In genomic region chr6:64538760-64539159, GRCh38 we compare ENCODE assay signal across 17 cellular contexts.
"Had no signal": no experiment of that assay in that cellular context is flagged by ENCODE, and none has a peak within 500 bp of the region (broad histone marks: within the 10 kb centered on the region; RNA-seq: fewer than 3 reads in every experiment).

No MANE protein-coding gene starts in this region.

- H3K4me3 Mint-ChIP-seq: naive thymus-derived CD4-positive, alpha-beta T cell; nephron progenitor cell; stimulated activated memory B cell treated with anti-CD40 and anti-IgM and Interleukin-4, amounts not matched to agents 10 μg/mL and 1 μg/mL and 100 μg/mL, for 72 hours; stimulated activated naive CD8-positive, alpha-beta T cell treated with anti-CD3 and anti-CD28 coated beads, Interleukin-15, Interleukin-2, amounts not matched to agents 100 ng/mL and 50 ng/mL, for 24 hours had no signal

- H3K4me1 Mint-ChIP-seq: naive thymus-derived CD4-positive, alpha-beta T cell; nephron progenitor cell; stimulated activated memory B cell treated with anti-CD40 and anti-IgM and Interleukin-4, amounts not matched to agents 10 μg/mL and 1 μg/mL and 100 μg/mL, for 72 hours had no signal

- H3K36me3 Mint-ChIP-seq: naive thymus-derived CD4-positive, alpha-beta T cell; stimulated activated memory B cell treated with anti-CD40 and anti-IgM and Interleukin-4, amounts not matched to agents 10 μg/mL and 1 μg/mL and 100 μg/mL, for 72 hours had no signal

- H3K27ac ChIP-seq: heart right ventricle, neutrophil, psoas muscle, spleen, testis, transverse colon had no signal

- H3K9me3 ChIP-seq: neutrophil, psoas muscle, testis, transverse colon had no signal

- H3K4me3 ChIP-seq: heart right ventricle, psoas muscle, spleen, testis, transverse colon had no signal

- H3K27me3 Mint-ChIP-seq: naive thymus-derived CD4-positive, alpha-beta T cell; stimulated activated memory B cell treated with anti-CD40 and anti-IgM and Interleukin-4, amounts not matched to agents 10 μg/mL and 1 μg/mL and 100 μg/mL, for 72 hours; stimulated activated naive CD8-positive, alpha-beta T cell treated with anti-CD3 and anti-CD28 coated beads, Interleukin-15, Interleukin-2, amounts not matched to agents 100 ng/mL and 50 ng/mL, for 24 hours had no signal

- H3K9me3 Mint-ChIP-seq: nephron progenitor cell; stimulated activated memory B cell treated with anti-CD40 and anti-IgM and Interleukin-4, amounts not matched to agents 10 μg/mL and 1 μg/mL and 100 μg/mL, for 72 hours had no signal

- H3K27ac Mint-ChIP-seq: naive thymus-derived CD4-positive, alpha-beta T cell; nephron progenitor cell; stimulated activated memory B cell treated with anti-CD40 and anti-IgM and Interleukin-4, amounts not matched to agents 10 μg/mL and 1 μg/mL and 100 μg/mL, for 72 hours; stimulated activated naive CD8-positive, alpha-beta T cell treated with anti-CD3 and anti-CD28 coated beads, Interleukin-15, Interleukin-2, amounts not matched to agents 100 ng/mL and 50 ng/mL, for 24 hours had no signal

- H3K27me3 ChIP-seq: heart right ventricle, neutrophil, spleen, testis, transverse colon had no signal

- H3K4me1 ChIP-seq: heart right ventricle, psoas muscle, spleen, testis, transverse colon had no signal

- H3K36me3 ChIP-seq: heart right ventricle, neutrophil, spleen, transverse colon had no signal

- DNase-seq: effector memory CD4-positive, alpha-beta T cell; heart right ventricle; hypothalamus; kidney glomerular epithelial cell; mammary epithelial cell; naive thymus-derived CD4-positive, alpha-beta T cell; nephron progenitor cell; psoas muscle; spleen; stimulated activated CD4-positive, alpha-beta T cell treated with anti-CD3 and anti-CD28 coated beads, Interleukin-15, amount 100 ng/mL, for 24 hours; stimulated activated CD4-positive, alpha-beta T cell treated with anti-CD3 and anti-CD28 coated beads, Interleukin-1b, Interleukin-23, amount 100 ng/mL, for 48 hours; stimulated activated CD4-positive, alpha-beta T cell treated with anti-CD3 and anti-CD28 coated beads, Interleukin-4, amount 100 ng/mL, for 24 hours; testis; transverse colon had no signal
